10 cellular contexts compared by ENCODE assay signal in genomic region chr10:11236234-11236633, GRCh38.
DNase-seq lines count a peak whose midpoint lies in the region; ATAC-seq and TF ChIP-seq lines count a peak whose summit lies in the region.
"Had no signal": no experiment of that assay in that cellular context is flagged by ENCODE, and none has a peak within 500 bp of the region (broad histone marks: within the 10 kb centered on the region; RNA-seq: fewer than 3 reads in every experiment).

No MANE protein-coding gene starts in this region.

- no peak overlapping the region for H4K91ac ChIP-seq in mesenchymal stem cell (ENCODE audit: low read length)

- DNase-seq in HFFc6 (no peak), mesenchymal stem cell (peak; percentile 26), Caco-2 (no peak), cardiac septum (ENCODE audit: low spot score) (no peak), NCI-H2196 treated with DMSO at 0.1 percent for 48 hours (lab: John Stamatoyannopoulos, UW; ENCODE audit: unreplicated experiment) (no peak), osteocyte (ENCODE audit: extremely low spot score, unreplicated experiment) (no peak)
- DNase-seq: activated CD4-positive, CD25-positive, alpha-beta regulatory T cell; NCI-H2029 had no signal

- H3K36me3 ChIP-seq in mesenchymal stem cell (ENCODE audit: control insufficient read depth in 1 of 2, insufficient read depth in 2 of 2, low read depth in 1 of 2, low read length in 2 of 2) (peaks cover 0 to 15% of the 10 kb centered on the region in 2 experiments), Caco-2 (ENCODE audit: control insufficient read depth, insufficient read depth, low read length) (no peaks in the 10 kb centered on the region)

- H3K9me3 Mint-ChIP-seq in HFFc6, result peaks cover 21% of the 10 kb centered on the region; the same call in 1 of the 2 replicates
- no peaks in the 10 kb centered on the region for H3K9me3 Mint-ChIP-seq in Caco-2 (ENCODE audit: unreplicated experiment)
- no peaks in the 10 kb centered on the region for H3K9me3 Mint-ChIP-seq in osteocyte (ENCODE audit: unreplicated experiment)

- BruUV-seq in Caco-2 (replicated peaks; lab: Mats Ljungman, UMichigan), result no TSS peak

- no peak overlapping the region for H2AK5ac ChIP-seq in mesenchymal stem cell (ENCODE audit: low read length, severe bottlenecking)

- H3K4me3 ChIP-seq in mesenchymal stem cell (ENCODE audit: insufficient read depth in 1 of 2, low read depth in 1 of 2, low read length in 2 of 2), result no peak overlapping the region
- no peak overlapping the region for H3K4me3 ChIP-seq in Caco-2 (ENCODE audit: low read depth, low read length)

- H2BK120ac ChIP-seq in mesenchymal stem cell (ENCODE audit: low read depth, low read length), result no peak overlapping the region

- no peak for TF ChIP-seq CTCF in HFFc6 (IDR thresholded peaks at IDR 0.05)
- no peak for TF ChIP-seq CTCF in Caco-2 (IDR thresholded peaks at IDR 0.05; ENCODE audit: insufficient read depth in 1 of 2, low read depth in 1 of 2, low read length in 1 of 2, severe bottlenecking in 1 of 2, unreplicated experiment in 1 of 2)
- TF ChIP-seq CTCF in osteocyte (IDR thresholded peaks at IDR 0.05), result no peak

- no peak overlapping the region for H3K4me2 ChIP-seq in mesenchymal stem cell (ENCODE audit: low read length, poor library complexity, severe bottlenecking)

- no peak overlapping the region for H3K14ac ChIP-seq in mesenchymal stem cell (ENCODE audit: low read length in 2 of 2)

- H3K27me3 Mint-ChIP-seq in HFFc6 (ENCODE audit: insufficient read depth), result peaks cover 4% of the 10 kb centered on the region; the same call in 1 of the 2 replicates
- H3K27me3 Mint-ChIP-seq in Caco-2 (ENCODE audit: insufficient read depth, unreplicated experiment), result peaks cover 35% of the 10 kb centered on the region
- H3K27me3 Mint-ChIP-seq in osteocyte (ENCODE audit: unreplicated experiment), result no peaks in the 10 kb centered on the region

- no peak overlapping the region for H3K27ac ChIP-seq in mesenchymal stem cell (ENCODE audit: low read length, poor library complexity, severe bottlenecking)

- H2BK5ac ChIP-seq in mesenchymal stem cell (ENCODE audit: low read depth, low read length, poor library complexity, severe bottlenecking), result no peak overlapping the region

- CTCF ChIA-PET in Caco-2 (lab: Charles Lee), result no interaction called here

- H3K27me3 ChIP-seq in mesenchymal stem cell (ENCODE audit: control insufficient read depth in 1 of 2, insufficient read depth in 1 of 2, low read length in 2 of 2) (no peaks in the 10 kb centered on the region), Caco-2 (replicated peaks; ENCODE audit: control insufficient read depth, insufficient read depth, low read length) (no peaks in the 10 kb centered on the region; the same call in 1 of the 2 replicates)

- no peak overlapping the region for H2BK15ac ChIP-seq in mesenchymal stem cell (ENCODE audit: low read depth, poor library complexity, severe bottlenecking)

- no peak overlapping the region for H2BK12ac ChIP-seq in mesenchymal stem cell (ENCODE audit: low read length in 2 of 2)

- 25% methylated on average over 2 of the region's 2 CpGs for WGBS in mesenchymal stem cell

- H3K36me3 Mint-ChIP-seq in HFFc6 (ENCODE audit: low read depth) (peaks cover 5% of the 10 kb centered on the region; the same call in 1 of the 2 replicates), Caco-2 (ENCODE audit: insufficient read depth, unreplicated experiment) (no peaks in the 10 kb centered on the region), osteocyte (ENCODE audit: unreplicated experiment) (no peaks in the 10 kb centered on the region)

- no peak overlapping the region for H2AFZ ChIP-seq in mesenchymal stem cell (ENCODE audit: low read depth, low read length)

- H3K18ac ChIP-seq in mesenchymal stem cell (ENCODE audit: low read depth in 1 of 2, low read length in 2 of 2), result no peak overlapping the region

- H3K27ac Mint-ChIP-seq in HFFc6 (no peak overlapping the region), Caco-2 (ENCODE audit: unreplicated experiment) (no peak overlapping the region), osteocyte (ENCODE audit: unreplicated experiment) (no peak overlapping the region)

- ATAC-seq in GM18909 (IDR thresholded peaks at IDR 0.05; ENCODE audit: poor library complexity, unreplicated experiment) (peak; percentile 80), HG03575 (IDR thresholded peaks at IDR 0.05; ENCODE audit: extremely low read depth, insufficient number of reproducible peaks, low FRiP score, unreplicated experiment) (peak; percentile 46)

- POLR2A ChIA-PET in Caco-2 (lab: Charles Lee), result no interaction called here

- no peak overlapping the region for H3K4ac ChIP-seq in mesenchymal stem cell (ENCODE audit: low read depth in 1 of 2, low read length in 2 of 2)

- H3K4me1 ChIP-seq in mesenchymal stem cell (ENCODE audit: control insufficient read depth, insufficient read depth, low read depth, low read length) (no peaks in the 10 kb centered on the region), Caco-2 (no peaks in the 10 kb centered on the region)

- H3K4me1 Mint-ChIP-seq in HFFc6 (ENCODE audit: low read depth), result peaks cover 24% of the 10 kb centered on the region; the same call in 1 of the 2 replicates
- no peaks in the 10 kb centered on the region for H3K4me1 Mint-ChIP-seq in Caco-2 (ENCODE audit: low read depth, unreplicated experiment)
- H3K4me1 Mint-ChIP-seq in osteocyte (ENCODE audit: unreplicated experiment), result peaks cover 7% of the 10 kb centered on the region

- H3K4me3 Mint-ChIP-seq in HFFc6 (peak overlapping the region; percentile 6; the same call in 1 of the 2 replicates), Caco-2 (ENCODE audit: unreplicated experiment) (no peak overlapping the region), osteocyte (ENCODE audit: unreplicated experiment) (no peak overlapping the region)

- no peaks in the 10 kb centered on the region for H3K9me3 ChIP-seq in mesenchymal stem cell (ENCODE audit: control insufficient read depth, low read length)
- H3K9me3 ChIP-seq in Caco-2, result no peaks in the 10 kb centered on the region

- no peak overlapping the region for H3K9ac ChIP-seq in mesenchymal stem cell (ENCODE audit: low read length)

- intact Hi-C loops in Caco-2 (cut with micrococcal nuclease; ENCODE audit: unreplicated experiment), result no loop called here
- intact Hi-C loops in cardiac septum (cut with DNase I), result no loop called here

- H4K8ac ChIP-seq in mesenchymal stem cell (ENCODE audit: low read length), result no peak overlapping the region

- no peak overlapping the region for H3K23ac ChIP-seq in mesenchymal stem cell (ENCODE audit: low read length in 2 of 2)

- peaks cover 16% of the 10 kb centered on the region for H3K79me1 ChIP-seq in mesenchymal stem cell (replicated peaks; ENCODE audit: low read length, poor library complexity, severe bottlenecking)
